Comparison of ENCODE assay signal across 30 cellular contexts in the genomic region with DNA sequence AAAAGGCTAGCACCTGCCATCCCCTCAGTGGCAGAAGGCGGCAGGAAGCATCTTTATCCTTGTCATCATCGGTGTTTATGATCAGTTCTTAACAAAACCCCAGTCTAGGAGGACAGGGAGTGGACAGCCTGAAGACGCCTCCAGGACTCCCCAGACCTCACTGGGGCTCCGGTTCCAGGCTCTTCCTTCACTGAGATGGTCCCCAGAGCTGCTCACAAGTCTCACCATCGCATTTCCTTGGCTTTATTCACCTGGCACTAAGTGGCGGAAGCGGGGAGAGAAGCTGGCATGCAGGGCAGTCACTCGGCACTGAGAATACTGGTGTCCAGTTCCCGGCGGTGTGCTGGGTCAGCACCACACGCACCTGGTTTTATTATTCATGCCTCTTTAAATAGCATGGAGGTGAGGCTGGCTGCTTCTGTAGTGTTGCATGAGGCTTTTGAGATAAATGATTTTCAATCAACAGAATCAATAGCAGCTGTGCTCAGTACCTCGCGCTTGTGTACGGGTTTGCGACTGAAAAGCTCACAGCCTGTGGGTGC.
"Had no signal": no experiment of that assay in that cellular context is flagged by ENCODE, and none has a peak within 500 bp of the region (broad histone marks: within the 10 kb centered on the region; RNA-seq: fewer than 3 reads in every experiment).

No MANE protein-coding gene starts in this region.

- H3K9me3 ChIP-seq: adrenal gland, lower lobe of right lung, suprapubic skin had no signal

- DNase-seq: activated CD4-positive, alpha-beta memory T cell treated with anti-CD3 and anti-CD28 coated beads for 36 hours; activated CD4-positive, alpha-beta T cell treated with anti-CD3 and anti-CD28 coated beads, Interleukin-2, amount 10 ng/mL, durations not matched to agents 24 days and 14 days; activated CD4-positive, CD25-positive, alpha-beta regulatory T cell treated with anti-CD3 and anti-CD28 coated beads, Interleukin-2, amount 50 U/mL, for 72 hours; activated CD8-positive, alpha-beta memory T cell treated with anti-CD3 and anti-CD28 coated beads, Interleukin-2, amount 50 U/mL, for 4 hours; activated effector memory CD4-positive, alpha-beta T cell treated with anti-CD3 and anti-CD28 coated beads, Interleukin-2, amount 50 U/mL, for 16 hours; activated naive CD4-positive, alpha-beta T cell treated with anti-CD3 and anti-CD28 coated beads for 36 hours; activated naive CD8-positive, alpha-beta T cell treated with anti-CD3 and anti-CD28 coated beads for 36 hours; activated T-cell treated with anti-CD3 and anti-CD28 coated beads, Interleukin-2, amount 50 U/mL, for 1 hour; adrenal gland; brain microvascular endothelial cell; effector memory CD8-positive, alpha-beta T cell; foreskin fibroblast; heart left ventricle; hypothalamus; immature natural killer cell; lower lobe of right lung; mesenchymal stem cell; naive thymus-derived CD8-positive, alpha-beta T cell; stimulated activated CD4-positive, alpha-beta T cell treated with anti-CD3 and anti-CD28 coated beads, Interleukin-2, amount 100 ng/mL, for 24 hours; stimulated activated naive B cell treated with anti-CD40 and anti-IgM and Interleukin-4, amounts not matched to agents 10 μg/mL and 1 μg/mL and 100 μg/mL, for 72 hours; T-helper 17 cell; T1000; trophoblast cell had no signal

- H3K4me2 ChIP-seq: smooth muscle cell had no signal

- H3K27ac ChIP-seq: adrenal gland, brain microvascular endothelial cell, heart left ventricle, lower lobe of right lung, suprapubic skin had no signal

- H3K36me3 ChIP-seq: adrenal gland, brain microvascular endothelial cell, heart left ventricle, lower lobe of right lung, suprapubic skin had no signal

- H3K4me3 ChIP-seq: adrenal gland, heart left ventricle, lower lobe of right lung, smooth muscle cell, suprapubic skin had no signal

- ATAC-seq: effector memory CD8-positive, alpha-beta T cell; heart left ventricle; left lobe of liver; lower lobe of right lung; naive thymus-derived CD8-positive, alpha-beta T cell; sciatic nerve; T-helper 17 cell had no signal

- FAIRE-seq: astrocyte, colon, urothelium cell line had no signal

- H3K4me1 ChIP-seq: adrenal gland, heart left ventricle, lower lobe of right lung had no signal

- H3K27me3 ChIP-seq: adrenal gland, brain microvascular endothelial cell, heart left ventricle, suprapubic skin had no signal
